In genomic region chr17:50161911-50162288, GRCh38 we compare ENCODE assay signal across 9 cellular contexts. TPM values are rescaled to one million over a fixed set of nuclear protein-coding genes. Genes with fewer than 3 reads are reported as not detected.
DNase-seq lines count a peak whose midpoint lies in the region; ATAC-seq and TF ChIP-seq lines count a peak whose summit lies in the region.
"Had no signal": no experiment of that assay in that cellular context is flagged by ENCODE, and none has a peak within 500 bp of the region (broad histone marks: within the 10 kb centered on the region; RNA-seq: fewer than 3 reads in every experiment).

No MANE protein-coding gene starts in this region.

- H3F3A ChIP-seq in SU-DHL-6 (ENCODE audit: insufficient read depth), result no peaks in the 10 kb centered on the region

- H3K9me3 ChIP-seq in SU-DHL-6 (ENCODE audit: insufficient read depth, low read length) (no peaks in the 10 kb centered on the region), fibroblast of lung (ENCODE audit: control insufficient read depth, insufficient read depth, low read depth, low read length) (no peaks in the 10 kb centered on the region)
- H3K9me3 ChIP-seq: left lung had no signal

- H4K20me1 ChIP-seq in SU-DHL-6 (ENCODE audit: low read depth, low read length) (no peaks in the 10 kb centered on the region), fibroblast of lung (ENCODE audit: control insufficient read depth, extremely low read depth, insufficient read depth, low read length) (no peaks in the 10 kb centered on the region)

- no peaks in the 10 kb centered on the region for H3K9me2 ChIP-seq in SU-DHL-6 (replicated peaks; ENCODE audit: insufficient read depth, low read length)

- H3K4me1 ChIP-seq in fibroblast of lung (ENCODE audit: control insufficient read depth, extremely low read depth, insufficient read depth, low read length), result peaks cover 3% of the 10 kb centered on the region

- H3K27ac ChIP-seq in SU-DHL-6 (ENCODE audit: low read depth, low read length), result no peak overlapping the region
- H3K27ac ChIP-seq in fibroblast of lung (ENCODE audit: insufficient read depth, low read length), result no peak overlapping the region

- TF ChIP-seq CTCF in SU-DHL-6 (IDR thresholded peaks at IDR 0.05; ENCODE audit: insufficient read depth, low read length, poor library complexity, severe bottlenecking) (no peak), fibroblast of lung (conservative IDR thresholded peaks at IDR 0.05 in 1 of 2, IDR thresholded peaks at IDR 0.05 in 1 of 2; ENCODE audit: low read depth in 1 of 2, low read length in 2 of 2) (no peak), GM10266 (IDR thresholded peaks at IDR 0.05; ENCODE audit: control insufficient read depth, insufficient read depth, low read depth, missing control alignments) (no peak)

- H3K4me2 ChIP-seq in SU-DHL-6 (ENCODE audit: low read depth, low read length, poor library complexity, severe bottlenecking) (peak overlapping the region; percentile 66), fibroblast of lung (ENCODE audit: extremely low read depth, insufficient read depth, low read length) (peak overlapping the region; percentile 91)

- DNase-seq in H7, result peak; percentile 73
- DNase-seq in fibroblast of lung (ENCODE audit: low read depth in 2 of 2), result no peak
- DNase-seq in sciatic nerve (ENCODE audit: low spot score), result no peak
- DNase-seq in NCI-H345 (lab: John Stamatoyannopoulos, UW), result no peak
- no peak for DNase-seq in GM10266 (ENCODE audit: extremely low spot score)

- peaks cover 2% of the 10 kb centered on the region for H3K27me3 ChIP-seq in H7 (ENCODE audit: control insufficient read depth, insufficient read depth, low read length)
- H3K27me3 ChIP-seq in SU-DHL-6 (ENCODE audit: low read length), result no peaks in the 10 kb centered on the region
- H3K27me3 ChIP-seq in fibroblast of lung (ENCODE audit: control insufficient read depth, insufficient read depth, low read length), result no peaks in the 10 kb centered on the region

- intact Hi-C loops in sciatic nerve (cut with DNase I), result no loop called here

- H3K9ac ChIP-seq in SU-DHL-6 (ENCODE audit: low read length), result peak overlapping the region; percentile 57; the same call in 1 of the 2 replicates
- H3K9ac ChIP-seq in fibroblast of lung (ENCODE audit: insufficient read depth, low read length), result no peak overlapping the region

- ATAC-seq in sciatic nerve (peak; percentile 10), GM18861 (IDR thresholded peaks at IDR 0.05; ENCODE audit: unreplicated experiment) (no peak), GM18502 (IDR thresholded peaks at IDR 0.05; ENCODE audit: poor library complexity, unreplicated experiment) (no peak)

- no peaks in the 10 kb centered on the region for H3K36me3 ChIP-seq in H7 (replicated peaks; ENCODE audit: control insufficient read depth, insufficient read depth, low read length)
- no peaks in the 10 kb centered on the region for H3K36me3 ChIP-seq in SU-DHL-6 (ENCODE audit: low read length)
- H3K36me3 ChIP-seq in fibroblast of lung (ENCODE audit: control insufficient read depth, insufficient read depth, low read length), result no peaks in the 10 kb centered on the region
- H3K36me3 ChIP-seq: left lung had no signal

- H3K79me2 ChIP-seq in SU-DHL-6 (ENCODE audit: insufficient read depth, low read length) (no peaks in the 10 kb centered on the region), fibroblast of lung (ENCODE audit: control insufficient read depth, insufficient read depth, low read length) (no peaks in the 10 kb centered on the region)

- H3K4me3 ChIP-seq in H7 (ENCODE audit: insufficient read depth, low read depth, low read length) (0 out of 2 replicates have a peak overlapping the region, but pooled peaks have one; percentile 5), SU-DHL-6 (ENCODE audit: insufficient read depth, low read length, poor library complexity, severe bottlenecking) (no peak overlapping the region), fibroblast of lung (replicated peaks in 1 of 4; ENCODE audit: control extremely low read depth in 1 of 4, insufficient read depth in 1 of 4, low read depth in 3 of 4, low read length in 4 of 4) (peak overlapping the region in 2 of 4 experiments; percentile 40 to 75)

- H2AFZ ChIP-seq in SU-DHL-6 (ENCODE audit: low read depth, low read length, severe bottlenecking) (peak overlapping the region; percentile 86), fibroblast of lung (ENCODE audit: low read length) (peak overlapping the region; percentile 8)

RNA-seq across cellular contexts. Expression of gene SGCA, which starts 3.9 kb away (rescaled TPM):
- 0.52 and 1.1 TPM in 2 replicates for total RNA-seq in H7 (2014; rRNA removed; shearing (Covaris generic))
- total RNA-seq in fibroblast of lung (4.1 and 4.3 TPM in 2 replicates), sciatic nerve (3.5 TPM)
- polyA plus RNA-seq in fibroblast of lung, result 1.4 and 1.6 TPM in 2 replicates
- 5.2 and 8.8 TPM in 2 replicates for polyA plus RNA-seq in fibroblast of lung (2012)
- 1.7 and 5.6 TPM in 2 replicates for polyA minus RNA-seq in fibroblast of lung (ENCODE audit: low replicate concordance)

RNA-seq across cellular contexts. Expression of gene PPP1R9B, which starts 11.4 kb away (rescaled TPM):
- 15.0 and 21.1 TPM in 2 replicates for total RNA-seq in H7 (2014; rRNA removed; shearing (Covaris generic))
- total RNA-seq in fibroblast of lung (41.5 and 45.5 TPM in 2 replicates), sciatic nerve (58.8 TPM)
- 22.1 and 26.0 TPM in 2 replicates for polyA plus RNA-seq in fibroblast of lung
- 37.9 and 40.6 TPM in 2 replicates for polyA plus RNA-seq in fibroblast of lung (2012)
- 25.3 and 28.3 TPM in 2 replicates for polyA minus RNA-seq in fibroblast of lung (ENCODE audit: low replicate concordance)

RNA-seq across cellular contexts. Expression of gene SAMD14, which starts 31.9 kb away (rescaled TPM):
- 7.8 and 8.2 TPM in 2 replicates for total RNA-seq in H7 (2014; rRNA removed; shearing (Covaris generic))
- total RNA-seq in fibroblast of lung (2.1 and 2.3 TPM in 2 replicates), sciatic nerve (2.5 TPM)
- 1.4 and 3.8 TPM in 2 replicates for polyA plus RNA-seq in fibroblast of lung
- polyA plus RNA-seq in fibroblast of lung (2012), result 6.5 and 13.5 TPM in 2 replicates
- 2.1 and 14.8 TPM in 2 replicates for polyA minus RNA-seq in fibroblast of lung (ENCODE audit: low replicate concordance)

RNA-seq across cellular contexts. Expression of gene COL1A1, which starts 39.5 kb away (rescaled TPM):
- total RNA-seq in H7 (2014; rRNA removed; shearing (Covaris generic)), result 8.2 and 9.4 TPM in 2 replicates
- total RNA-seq in fibroblast of lung, result 577 and 584 TPM in 2 replicates
- 541 and 604 TPM in 2 replicates for polyA plus RNA-seq in fibroblast of lung
- polyA plus RNA-seq in fibroblast of lung (2012), result 2,129 and 2,873 TPM in 2 replicates
- 7,488 and 12,203 TPM in 2 replicates for polyA minus RNA-seq in fibroblast of lung (ENCODE audit: low replicate concordance)
- total RNA-seq in sciatic nerve, result 262 TPM
